ENCODE assay signal across 35 cellular contexts in the genomic region with DNA sequence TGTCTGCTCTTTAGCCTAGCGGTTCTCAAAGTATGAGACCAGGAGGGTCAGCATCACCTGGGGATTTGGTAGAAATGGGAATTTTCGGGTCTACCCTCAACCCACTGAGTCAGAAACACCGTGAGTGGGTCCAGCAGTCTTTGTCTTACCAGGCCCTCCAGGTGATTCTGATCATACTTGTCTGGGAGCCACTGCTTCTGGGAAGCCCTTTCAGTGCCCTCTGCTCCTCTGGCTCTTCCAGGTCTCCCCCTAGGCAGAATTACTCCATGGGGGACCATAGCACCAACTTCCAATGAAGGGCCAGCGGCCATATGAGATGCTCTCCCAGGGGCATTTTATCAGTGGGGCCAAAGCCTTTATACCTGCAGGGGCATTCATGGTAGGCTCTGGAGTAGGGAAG.
"Had no signal": no experiment of that assay in that cellular context is flagged by ENCODE, and none has a peak within 500 bp of the region (broad histone marks: within the 10 kb centered on the region; RNA-seq: fewer than 3 reads in every experiment).

No MANE protein-coding gene starts in this region.

- H3K4me1 ChIP-seq: adrenal gland, ascending aorta, body of pancreas, breast epithelium had no signal

- H3K36me3 ChIP-seq: adrenal gland, ascending aorta, brain microvascular endothelial cell, breast epithelium, cardiac muscle cell had no signal

- H3K4me3 ChIP-seq: adrenal gland, ascending aorta, body of pancreas, breast epithelium, cardiac muscle cell had no signal

- H3K27me3 ChIP-seq: adrenal gland, ascending aorta, body of pancreas, brain microvascular endothelial cell, breast epithelium, cardiac muscle cell had no signal

- H3K9me3 ChIP-seq: adrenal gland, body of pancreas had no signal

- DNase-seq: activated effector memory CD4-positive, alpha-beta T cell treated with anti-CD3 and anti-CD28 coated beads, Interleukin-2, amount 50 U/mL, for 16 hours; activated effector memory CD4-positive, alpha-beta T cell treated with Interleukin-2 at 50 U/mL for 16 hours; activated gamma-delta T cell; activated gamma-delta T cell treated with Interleukin-2 at 50 U/mL for 16 hours; activated naive CD4-positive, alpha-beta T cell; activated naive CD4-positive, alpha-beta T cell treated with anti-CD3 and anti-CD28 coated beads for 36 hours; activated naive CD4-positive, alpha-beta T cell treated with anti-CD3 and anti-CD28 coated beads, Interleukin-2, amount 10 ng/mL, durations not matched to agents 7 days and 5 days; activated naive CD4-positive, alpha-beta T cell treated with anti-CD3 and anti-CD28 coated beads, Interleukin-2, amount 50 U/mL, for 16 hours; activated naive CD4-positive, alpha-beta T cell treated with Interleukin-2 at 50 U/mL for 16 hours; activated naive CD8-positive, alpha-beta T cell treated with anti-CD3 and anti-CD28 coated beads for 36 hours; activated naive CD8-positive, alpha-beta T cell treated with anti-CD3 and anti-CD28 coated beads, Interleukin-2, amount 10 ng/mL, durations not matched to agents 7 days and 5 days; activated naive CD8-positive, alpha-beta T cell treated with anti-CD3 and anti-CD28 coated beads, Interleukin-2, amount 50 U/mL, for 24 hours; activated T-cell treated with anti-CD3 and anti-CD28 coated beads for 4 hours; activated T-cell treated with anti-CD3 and anti-CD28 coated beads, Interleukin-2, amount 50 U/mL, for 1 hour; activated T-cell treated with anti-CD3 and anti-CD28 coated beads, Interleukin-2, amount 50 U/mL, for 24 hours; activated T-cell treated with anti-CD3 and anti-CD28 coated beads, Interleukin-2, amount 50 U/mL, for 4 hours; activated T-cell treated with anti-CD3 and anti-CD28 coated beads, Interleukin-2, amount 50 U/mL, for 48 hours; activated T-cell treated with anti-CD3 and anti-CD28 coated beads, Interleukin-2, amount 50 U/mL, for 72 hours; adrenal gland; amniotic stem cell; amygdala; anterior cingulate cortex; aorta; body of pancreas; brain microvascular endothelial cell; caudate nucleus; central memory CD4-positive, alpha-beta T cell; cerebellar nuclear complex had no signal

- H3K27ac ChIP-seq: adrenal gland, ascending aorta, body of pancreas, brain microvascular endothelial cell, breast epithelium, cardiac muscle cell had no signal

- FAIRE-seq: astrocyte, bronchial epithelial cell had no signal

- ATAC-seq: activated naive CD4-positive, alpha-beta T cell treated with anti-CD3 and anti-CD28 coated beads, Interleukin-2, amount 50 U/mL, for 72 hours; activated naive CD8-positive, alpha-beta T cell treated with anti-CD3 and anti-CD28 coated beads, Interleukin-2, amount 50 U/mL, for 24 hours; activated T-cell treated with anti-CD3 and anti-CD28 coated beads, Interleukin-2, amount 50 U/mL, for 4 hours; activated T-cell treated with anti-CD3 and anti-CD28 coated beads, Interleukin-2, amount 50 U/mL, for 72 hours; activated T-helper 17 cell treated with anti-CD3 and anti-CD28 coated beads, Interleukin-2, amount 50 U/mL, for 72 hours; body of pancreas had no signal
